In the genomic region with DNA sequence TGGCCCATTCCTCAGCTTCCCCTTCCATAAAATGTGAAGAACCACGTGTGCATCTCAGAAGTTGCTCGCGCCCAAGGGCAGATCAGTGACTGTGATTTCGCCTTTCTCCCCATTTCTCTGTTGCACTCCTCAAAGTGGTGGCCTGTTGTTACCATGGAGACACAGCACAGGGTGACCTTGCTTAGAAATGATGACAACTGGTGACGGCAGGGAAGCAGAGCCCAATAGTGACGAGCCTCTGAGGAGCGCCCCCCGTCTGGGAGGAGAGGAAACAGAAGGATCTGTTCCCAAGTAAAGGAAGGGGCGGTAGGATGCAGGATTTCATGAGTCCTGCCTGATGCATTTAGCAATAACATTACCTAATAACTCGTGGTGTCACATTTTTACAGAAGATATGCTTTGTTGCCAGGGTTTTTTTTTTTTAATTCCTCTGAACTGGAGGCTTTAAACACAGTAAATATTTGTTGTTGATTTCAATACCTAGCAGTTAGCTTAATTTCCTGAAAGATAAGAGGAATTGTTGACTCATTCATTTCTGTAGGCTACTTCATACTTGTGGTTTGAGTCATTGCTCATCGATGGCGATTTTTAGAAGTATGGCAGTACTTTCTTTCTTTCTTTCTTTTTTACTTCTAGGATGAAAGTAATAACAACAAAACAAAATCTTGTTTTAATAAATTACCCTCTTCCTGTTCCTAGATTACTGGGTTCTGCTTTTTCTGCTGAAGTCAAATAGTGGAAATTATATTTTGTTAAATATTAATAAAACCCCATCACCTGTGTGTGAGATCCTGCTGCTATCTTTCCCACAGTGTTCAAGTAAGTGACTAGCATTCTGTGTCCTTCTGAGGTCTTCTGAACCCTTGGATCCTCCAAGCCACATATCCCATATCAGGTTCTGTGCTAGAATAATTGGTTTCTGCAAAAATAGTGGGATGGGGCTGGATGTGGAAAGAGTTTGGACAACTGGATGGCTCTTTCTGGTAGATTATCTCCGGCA, we compare ENCODE assay signal across 9 cellular contexts. TPM values are rescaled to one million over a fixed set of nuclear protein-coding genes. Genes with fewer than 3 reads are reported as not detected.
DNase-seq lines count a peak whose midpoint lies in the region; ATAC-seq and TF ChIP-seq lines count a peak whose summit lies in the region.
"Had no signal": no experiment of that assay in that cellular context is flagged by ENCODE, and none has a peak within 500 bp of the region (broad histone marks: within the 10 kb centered on the region; RNA-seq: fewer than 3 reads in every experiment).

No MANE protein-coding gene starts in this region.

- peaks cover 45% of the 10 kb centered on the region for H3K27me3 Mint-ChIP-seq in endodermal cell (ENCODE audit: insufficient read depth)

- 82 to 84% methylated on average over 7 to 11 of the region's 13 CpGs for WGBS in endodermal cell (ENCODE audit: insufficient coverage in 1 of 2, insufficient read length in 1 of 2), 2 experiments

- H3K9me3 Mint-ChIP-seq in endodermal cell = no peaks in the 10 kb centered on the region
- H3K9me3 Mint-ChIP-seq: natural killer cell had no signal

- H3K4me3 ChIP-seq in AG04449 (ENCODE audit: low read depth, low read length) (no peak overlapping the region), SJSA1 (no peak overlapping the region), endodermal cell (ENCODE audit: low read length) (no peak overlapping the region), muscle layer of duodenum (ENCODE audit: low read depth in 1 of 2, low read length in 2 of 2) (no peak overlapping the region)

- no peak overlapping the region for H3K4me3 Mint-ChIP-seq in endodermal cell
- H3K4me3 Mint-ChIP-seq: natural killer cell had no signal

- no peaks in the 10 kb centered on the region for H3K36me3 Mint-ChIP-seq in endodermal cell (ENCODE audit: low read depth)
- H3K36me3 Mint-ChIP-seq: natural killer cell had no signal

- H3K4me1 Mint-ChIP-seq in endodermal cell = peaks cover 6% of the 10 kb centered on the region

- ATAC-seq in GM18520 (IDR thresholded peaks at IDR 0.05; ENCODE audit: unreplicated experiment) = peak; percentile 63
- ATAC-seq in HG02943 (IDR thresholded peaks at IDR 0.05; ENCODE audit: low read depth, unreplicated experiment) = peak; percentile 55

- H3K9ac ChIP-seq in endodermal cell (ENCODE audit: extremely low read depth, low read length, poor library complexity, severe bottlenecking) = no peak overlapping the region

- H3K9me3 ChIP-seq in SJSA1 (replicated peaks) = no peaks in the 10 kb centered on the region
- no peaks in the 10 kb centered on the region for H3K9me3 ChIP-seq in endodermal cell (ENCODE audit: control insufficient read depth, low read length)
- no peaks in the 10 kb centered on the region for H3K9me3 ChIP-seq in muscle layer of duodenum (ENCODE audit: control insufficient read depth in 1 of 2, low read length in 2 of 2)

- DNase-seq in AG04449 (ENCODE audit: low read depth, low spot score) = peak; percentile 54
- DNase-seq in SJSA1 (ENCODE audit: low read depth in 1 of 2, low spot score in 2 of 2) = peak; percentile 88 to 89
- DNase-seq in endodermal cell = peak; percentile 85
- no peak for DNase-seq in NCI-H526 treated with DMSO at 0.1 percent for 48 hours (lab: John Stamatoyannopoulos, UW)
- DNase-seq in cerebellar nuclear complex (lab: John Stamatoyannopoulos, UW) = no peak
- DNase-seq: natural killer cell had no signal

- H3K27me3 ChIP-seq in SJSA1 (replicated peaks) = no peaks in the 10 kb centered on the region
- peaks cover 5% of the 10 kb centered on the region for H3K27me3 ChIP-seq in endodermal cell (ENCODE audit: control insufficient read depth, insufficient read depth, low read length, poor library complexity, severe bottlenecking)
- H3K27me3 ChIP-seq in muscle layer of duodenum (ENCODE audit: low read depth, low read length) = no peaks in the 10 kb centered on the region

- TF ChIP-seq CTCF in AG04449 (IDR thresholded peaks at IDR 0.05; ENCODE audit: insufficient read depth, low read length, missing control alignments) = no peak
- TF ChIP-seq CTCF in endodermal cell (conservative IDR thresholded peaks at IDR 0.05) = peak; percentile 35

- H3K27ac ChIP-seq in SJSA1 (peak overlapping the region; percentile 93), endodermal cell (ENCODE audit: low read depth, low read length) (no peak overlapping the region), muscle layer of duodenum (ENCODE audit: low read length) (peak overlapping the region; percentile 74)

- H3K4me1 ChIP-seq in SJSA1 (replicated peaks) (peaks cover 66% of the 10 kb centered on the region), endodermal cell (ENCODE audit: control insufficient read depth, insufficient read depth, low read length) (no peaks in the 10 kb centered on the region), muscle layer of duodenum (ENCODE audit: control insufficient read depth in 1 of 2, insufficient read depth in 2 of 2, low read length in 2 of 2) (peaks cover 35 to 67% of the 10 kb centered on the region in 2 donors)

- POLR2A ChIA-PET in AG04449 (lab: Yijun Ruan, JAX) = interaction anchor here (1.0 to 1.3 kb wide), 3 partner anchors 18 to 34 kb away, joined by 3 to 4 read pairs (median 4); no protein-coding TSS in a partner anchor

- H3K36me3 ChIP-seq in SJSA1 (peaks cover 3% of the 10 kb centered on the region; the same call in 1 of the 2 replicates), endodermal cell (ENCODE audit: control insufficient read depth, insufficient read depth, low read length) (no peaks in the 10 kb centered on the region), muscle layer of duodenum (ENCODE audit: control insufficient read depth in 1 of 2, insufficient read depth in 2 of 2, low read length in 2 of 2) (no peaks in the 10 kb centered on the region)

- CTCF ChIA-PET in AG04449 (lab: Yijun Ruan, JAX) = interaction anchor here (0.6 to 1.3 kb wide), 6 partner anchors 10 to 108 kb away, joined by 3 to 6 read pairs (median 4); no protein-coding TSS in a partner anchor

- peak overlapping the region; percentile 40 for H3K27ac Mint-ChIP-seq in endodermal cell

RNA-seq across cellular contexts. Expression of gene MBNL2, which starts 36.0 kb away (rescaled TPM):
- total RNA-seq in SJSA1 (2014; rRNA removed; shearing (Covaris generic)) = 37.8 and 62.8 TPM in 2 replicates
- total RNA-seq in endodermal cell = 1 to 10 TPM; 1.7 to 3.3 TPM
- polyA plus RNA-seq in endodermal cell (2013, experiment 1 of 2) = 22.0 TPM
- polyA plus RNA-seq in endodermal cell (2013, experiment 2 of 2) = 22.7 TPM

Comparison
In these comparisons a context has a peak if more than half of its experiments do, and no peak if none do; other contexts are left out.
1. DNase-seq: peak in AG04449 (single experiment), SJSA1 (2 of 2) and endodermal cell (single experiment); none in NCI-H526 treated with DMSO at 0.1 percent for 48 hours (single experiment) and cerebellar nuclear complex (0 of 2).